9 cellular contexts compared by ENCODE assay signal in the genomic region with DNA sequence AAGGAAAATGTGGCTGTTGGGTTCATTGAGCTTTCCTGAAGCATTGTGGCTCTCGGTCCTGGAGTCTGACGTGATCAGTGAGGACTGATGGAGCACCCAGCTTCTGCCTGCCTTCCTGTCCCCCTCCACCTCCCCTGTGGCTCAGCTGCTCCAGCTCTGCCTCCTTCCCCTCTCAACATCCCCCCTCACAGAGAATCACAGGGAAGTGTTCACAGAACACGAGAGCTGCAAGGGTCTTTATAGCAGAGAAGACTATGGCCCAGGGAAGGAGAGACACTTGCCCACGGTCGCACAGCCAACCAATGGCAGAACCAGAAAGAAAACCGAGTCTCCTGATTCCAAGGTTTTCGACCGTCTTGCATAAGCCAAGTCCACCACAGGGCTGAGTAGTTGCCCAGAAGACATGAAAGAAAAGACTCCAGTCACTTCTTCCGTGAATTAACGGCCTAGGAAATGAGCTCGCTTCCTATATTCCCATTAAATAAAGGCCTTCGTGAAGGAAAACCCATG. TPM values are rescaled to one million over a fixed set of nuclear protein-coding genes. Genes with fewer than 3 reads are reported as not detected.
A peak's percentile ranks its signal among the peaks of the same experiment; 100 is the strongest.
DNase-seq lines count a peak whose midpoint lies in the region; ATAC-seq and TF ChIP-seq lines count a peak whose summit lies in the region.
"Had no signal": no experiment of that assay in that cellular context is flagged by ENCODE, and none has a peak within 500 bp of the region (broad histone marks: within the 10 kb centered on the region; RNA-seq: fewer than 3 reads in every experiment).

No MANE protein-coding gene starts in this region.

- ATAC-seq in left ventricle myocardium superior: peak; percentile 34
- ATAC-seq in psoas muscle: peak in 3 of 4 donors; percentile 16 to 44 (median 19)

- H3K9me3 ChIP-seq in adrenal gland (replicated peaks in 1 of 3) (no peaks in the 10 kb centered on the region), psoas muscle (no peaks in the 10 kb centered on the region)

- H3K4me3 ChIP-seq in ACC112 (ENCODE audit: low read depth, low read length): no peak overlapping the region
- no peak overlapping the region for H3K4me3 ChIP-seq in adrenal gland
- H3K4me3 ChIP-seq in psoas muscle: peak overlapping the region; percentile 25

- DNase-seq in adrenal gland (no peak), left ventricle myocardium superior (peak; percentile 25), psoas muscle (no peak), HuH-7 (ENCODE audit: low spot score) (no peak), AML-193 (lab: John Stamatoyannopoulos, UW) (no peak), activated gamma-delta T cell treated with Interleukin-2 at 50 U/mL for 16 hours (no peak)
- DNase-seq in stimulated activated CD4-positive, alpha-beta T cell treated with anti-CD3 and anti-CD28 coated beads, Interleukin-4, amount 100 ng/mL, for 1 hour: no peak

- no peaks in the 10 kb centered on the region for H3K79me2 ChIP-seq in ACC112 (ENCODE audit: control insufficient read depth, insufficient read depth, low read length, unreplicated experiment)

- H2AFZ ChIP-seq in ACC112 (ENCODE audit: low read length, unreplicated experiment): peak overlapping the region; percentile 41

- TF ChIP-seq CTCF in adrenal gland (IDR thresholded peaks at IDR 0.05) (no peak), psoas muscle (IDR thresholded peaks at IDR 0.05) (no peak)

- H3K4me1 ChIP-seq in ACC112 (ENCODE audit: control insufficient read depth, insufficient read depth, low read length, unreplicated experiment) (peaks cover 15% of the 10 kb centered on the region), adrenal gland (replicated peaks in 1 of 2) (peaks cover 0 to 3% of the 10 kb centered on the region in 2 donors), psoas muscle (peaks cover 25% of the 10 kb centered on the region)

- 47 to 64% (median 54%) methylated on average over 12 of the region's 12 CpGs for WGBS in adrenal gland, 4 donors
- WGBS in psoas muscle, 3 donors: 36 to 52% (median 36%) methylated on average over 12 of the region's 12 CpGs

- intact Hi-C loops in adrenal gland (cut with DNase I) (no loop called here), left ventricle myocardium superior (cut with micrococcal nuclease) (no loop called here), psoas muscle (cut with DNase I) (no loop called here)

- H3K27me3 ChIP-seq in ACC112 (ENCODE audit: insufficient read depth, low read length): no peaks in the 10 kb centered on the region
- no peaks in the 10 kb centered on the region for H3K27me3 ChIP-seq in adrenal gland
- no peaks in the 10 kb centered on the region for H3K27me3 ChIP-seq in psoas muscle (ENCODE audit: insufficient read depth in 3 of 3, low read length in 2 of 3)

- H3K27ac ChIP-seq in ACC112 (ENCODE audit: low read depth, low read length) (no peak overlapping the region), adrenal gland (peak overlapping the region in 4 of 5 donors; percentile 2 to 86 (median 44)), psoas muscle (peak overlapping the region; percentile 74)

- H3K36me3 ChIP-seq in ACC112 (ENCODE audit: insufficient read depth, low read length) (no peaks in the 10 kb centered on the region), adrenal gland (replicated peaks in 1 of 2) (no peaks in the 10 kb centered on the region), psoas muscle (ENCODE audit: insufficient read depth in 1 of 2, low read depth in 1 of 2) (no peaks in the 10 kb centered on the region)

- TF ChIP-seq POLR2A in adrenal gland (IDR thresholded peaks at IDR 0.05): no peak

RNA-seq across cellular contexts. Expression of gene MYOC, which starts 2.3 kb away (rescaled TPM):
- total RNA-seq in adrenal gland (1 to 10 TPM in 5 of 8 donors, under 1 TPM in 1, not detected in 2; 0.55 to 2.1 (median 1.6) TPM), left ventricle myocardium superior (8.3 TPM), psoas muscle (10 to 100 TPM in 1 of 4 donors, 1 to 10 TPM in 3; 3.1 to 12.6 (median 5.1) TPM)
- polyA plus RNA-seq in adrenal gland (1 to 10 TPM in 1 of 3 donors, under 1 TPM in 2; 0.32 to 1.2 (median 0.95) TPM), psoas muscle (1 to 10 TPM; 1.1 to 2.4 (median 1.5) TPM)
- total RNA-seq: activated CD8-positive, alpha-beta T cell treated with anti-CD3 and anti-CD28 coated beads for 36 hours had no signal

RNA-seq across cellular contexts. Expression of gene MYOCOS, which starts 32.7 kb away (rescaled TPM):
- not detected for total RNA-seq in adrenal gland
- not detected for polyA plus RNA-seq in adrenal gland
- not detected for total RNA-seq in left ventricle myocardium superior
- total RNA-seq in psoas muscle: under 1 TPM in 1 of 4 donors, not detected in 3; 0.10 TPM
- polyA plus RNA-seq in psoas muscle: not detected
- total RNA-seq: activated CD8-positive, alpha-beta T cell treated with anti-CD3 and anti-CD28 coated beads for 36 hours had no signal
